Comparison of ENCODE assay signal across 9 cellular contexts in the genomic region with DNA sequence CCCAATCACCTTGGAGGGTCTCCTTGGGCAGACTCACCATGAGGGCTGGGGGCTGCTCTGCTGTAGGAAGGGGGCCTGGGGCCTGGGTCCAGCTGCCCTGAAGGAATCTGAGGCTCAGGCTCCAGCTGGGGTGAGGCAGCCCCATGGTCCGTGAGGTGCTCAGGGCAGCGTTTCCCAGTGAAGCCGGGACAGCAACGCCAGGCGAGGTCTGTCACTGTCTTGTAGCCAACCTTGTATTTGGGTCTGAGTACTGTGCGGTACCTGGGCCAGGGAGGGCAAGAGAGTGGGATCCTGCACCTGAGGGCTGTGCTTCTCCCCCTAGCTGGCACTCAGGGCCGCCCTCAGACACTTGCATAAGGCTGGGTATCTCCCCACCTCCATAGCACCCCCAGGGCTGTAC. TPM values are rescaled to one million over a fixed set of nuclear protein-coding genes. Genes with fewer than 3 reads are reported as not detected.
"Had no signal": no experiment of that assay in that cellular context is flagged by ENCODE, and none has a peak within 500 bp of the region (broad histone marks: within the 10 kb centered on the region; RNA-seq: fewer than 3 reads in every experiment).

No MANE protein-coding gene starts in this region.

- H3K9ac ChIP-seq: GM23248, KMS-11 had no signal

- H3K4me3 ChIP-seq: GM23248 had no signal

- DNase-seq: GM23248, GOT3, H9, HCEC 1CT, IMR-90, KBM-7 had no signal

- H3K4me2 ChIP-seq: KMS-11 had no signal

- H2AFZ ChIP-seq: GM23248 had no signal

- H3K27ac ChIP-seq: GM23248, KMS-11 had no signal

RNA-seq across cellular contexts. Expression of a gene that starts 3.0 kb away (rescaled TPM):
- total RNA-seq: GM23248, H4, HT-29 had no signal
- polyA plus RNA-seq: GM23248 had no signal
